In genomic region chr22:20079745-20080444, GRCh38 we compare ENCODE assay signal across 8 cellular contexts. TPM values are rescaled to one million over a fixed set of nuclear protein-coding genes. Genes with fewer than 3 reads are reported as not detected.
DNase-seq lines count a peak whose midpoint lies in the region; ATAC-seq and TF ChIP-seq lines count a peak whose summit lies in the region.

Gene DGCR8 (plus strand): TSS chr22:20080241. CDS start chr22:20085964, 5,723 bp downstream.

- H3K27me3 Mint-ChIP-seq in activated B cell treated with CpG ODN at 0.5 μM for 24 hours = no peaks in the 10 kb centered on the region

- peak; percentile 75 for ATAC-seq in GM18907 (IDR thresholded peaks at IDR 0.05; ENCODE audit: unreplicated experiment)
- ATAC-seq in HG03159 (IDR thresholded peaks at IDR 0.05; ENCODE audit: unreplicated experiment) = peak; percentile 82
- peak; percentile 97 for ATAC-seq in activated B cell treated with CpG ODN at 0.5 μM for 24 hours (ENCODE audit: low read depth)

- intact Hi-C loops in activated B cell treated with CpG ODN at 0.5 μM for 24 hours (cut with micrococcal nuclease) = loop anchor here (1.0 to 2.0 kb wide), 3 partner anchors 37 to 59 kb away; partner anchors contain the start of genes TANGO2, TRMT2A and ZDHHC8

- H3K4me3 ChIP-seq in AG04449 (ENCODE audit: low read depth, low read length) = peak within 1 kb of the TSS; percentile 66

- H3K36me3 Mint-ChIP-seq in activated B cell treated with CpG ODN at 0.5 μM for 24 hours (ENCODE audit: low read depth) = no peaks in the 10 kb centered on the region

- TF ChIP-seq CTCF in AG04449 (IDR thresholded peaks at IDR 0.05; ENCODE audit: insufficient read depth, low read length, missing control alignments) (no peak), activated B cell treated with CpG ODN at 0.5 μM for 24 hours (IDR thresholded peaks at IDR 0.05) (no peak)

- H3K4me1 Mint-ChIP-seq in activated B cell treated with CpG ODN at 0.5 μM for 24 hours = peaks cover 32% of the 10 kb centered on the region

- H3K4me3 Mint-ChIP-seq in activated B cell treated with CpG ODN at 0.5 μM for 24 hours = peak within 1 kb of the TSS; percentile 90

- H3K9me3 Mint-ChIP-seq in activated B cell treated with CpG ODN at 0.5 μM for 24 hours = no peaks in the 10 kb centered on the region

- POLR2A ChIA-PET in AG04449 (lab: Yijun Ruan, JAX) = interaction anchor here (0.9 kb wide), 1 partner anchor 31 kb away, joined by 3 read pairs; no protein-coding TSS in a partner anchor
- POLR2A ChIA-PET in activated B cell treated with CpG ODN at 0.5 μM for 24 hours (lab: Charles Lee) = no interaction called here

- H3K27ac Mint-ChIP-seq in activated B cell treated with CpG ODN at 0.5 μM for 24 hours = peak within 1 kb of the TSS; percentile 80

- DNase-seq in AG04449 (ENCODE audit: low read depth, low spot score) (peak; percentile 44), NCI-H2227 (lab: John Stamatoyannopoulos, UW; ENCODE audit: unreplicated experiment) (peak; percentile 99), activated B cell treated with CpG ODN at 0.5 μM for 24 hours (peak; percentile 83), inferior parietal cortex (ENCODE audit: extremely low spot score) (peak; percentile 96), smooth muscle cell of the brain vasculature (ENCODE audit: low read depth, low spot score) (peak; percentile 85)
- DNase-seq in central memory CD4-positive, alpha-beta T cell = peak; percentile 74

- CTCF ChIA-PET in AG04449 (lab: Yijun Ruan, JAX) = interaction anchor here (0.6 to 0.7 kb wide), 2 partner anchors 11 to 15 kb away, joined by 3 read pairs; no protein-coding TSS in a partner anchor
- CTCF ChIA-PET in activated B cell treated with CpG ODN at 0.5 μM for 24 hours (lab: Charles Lee) = no interaction called here

RNA-seq across cellular contexts. Expression of gene DGCR8, which starts in this region (rescaled TPM):
- total RNA-seq in activated B cell treated with CpG ODN at 0.5 μM for 24 hours = 34.6 and 35.5 TPM in 2 replicates

Comparison
In these comparisons a context has a peak if more than half of its experiments do, and no peak if none do; other contexts are left out.
1. Peak in every context shown above with its lines: DNase-seq, ATAC-seq and H3K4me3 ChIP-seq.
2. DNase-seq: peak in every context shown above with its lines; median percentile 99 in NCI-H2227; 96 in inferior parietal cortex; 85 in smooth muscle cell of the brain vasculature; 83 in activated B cell treated with CpG ODN at 0.5 μM for 24 hours; 74 in central memory CD4-positive, alpha-beta T cell; 44 in AG04449.